2 cellular contexts compared by ENCODE assay signal in genomic region chr17:81191116-81191515, GRCh38.
A peak's percentile ranks its signal among the peaks of the same experiment; 100 is the strongest.
TF ChIP-seq lines count a peak whose summit lies in the region.

No MANE protein-coding gene starts in this region.

TF ChIP-seq in HCT116, 20 proteins besides CTCF, POLR2A, EP300 and RAD21:
- TF ChIP-seq EZH2 (IDR thresholded peaks at IDR 0.05): no peak
- TF ChIP-seq SP1 (IDR thresholded peaks at IDR 0.05; ENCODE audit: low read depth): no peak
- no peak for TF ChIP-seq REST (IDR thresholded peaks at IDR 0.05; ENCODE audit: low read depth)
- no peak for TF ChIP-seq EZH2phosphoT487 (IDR thresholded peaks at IDR 0.05; ENCODE audit: borderline replicate concordance)
- TF ChIP-seq SRF (IDR thresholded peaks at IDR 0.05; ENCODE audit: low read depth): no peak
- no peak for TF ChIP-seq ZNF274 (IDR thresholded peaks at IDR 0.05; ENCODE audit: low read depth, low read length)
- TF ChIP-seq ATF3 (IDR thresholded peaks at IDR 0.05): no peak
- no peak for TF ChIP-seq ELF1 (IDR thresholded peaks at IDR 0.05; ENCODE audit: borderline replicate concordance, low read depth)
- TF ChIP-seq EGR1 (IDR thresholded peaks at IDR 0.05; ENCODE audit: low read depth): no peak
- TF ChIP-seq YY1 (IDR thresholded peaks at IDR 0.05; ENCODE audit: extremely low read depth, insufficient replicate concordance, low read depth, low read length): no peak
- no peak for TF ChIP-seq SIN3A (IDR thresholded peaks at IDR 0.05; ENCODE audit: low read depth)
- TF ChIP-seq MAX (IDR thresholded peaks at IDR 0.05): no peak
- no peak for TF ChIP-seq FOSL1 (IDR thresholded peaks at IDR 0.05; ENCODE audit: low read depth)
- no peak for TF ChIP-seq POLR2AphosphoS5 (IDR thresholded peaks at IDR 0.05; ENCODE audit: low read depth, low read length)
- TF ChIP-seq CBX3 (IDR thresholded peaks at IDR 0.05; ENCODE audit: low read depth): no peak

TF ChIP-seq in K562, 482 proteins besides CTCF, POLR2A, EP300 and RAD21:
- TF ChIP-seq HDGF (IDR thresholded peaks at IDR 0.05) (no peak), ZBTB33 (CRISPR knock-in tag; IDR thresholded peaks at IDR 0.05) (peak; percentile 64; the same call in 1 of the 2 replicates), WHSC1 (IDR thresholded peaks at IDR 0.05; ENCODE audit: low read length) (no peak)
